1 cellular context compared by ENCODE assay signal in the genomic region with DNA sequence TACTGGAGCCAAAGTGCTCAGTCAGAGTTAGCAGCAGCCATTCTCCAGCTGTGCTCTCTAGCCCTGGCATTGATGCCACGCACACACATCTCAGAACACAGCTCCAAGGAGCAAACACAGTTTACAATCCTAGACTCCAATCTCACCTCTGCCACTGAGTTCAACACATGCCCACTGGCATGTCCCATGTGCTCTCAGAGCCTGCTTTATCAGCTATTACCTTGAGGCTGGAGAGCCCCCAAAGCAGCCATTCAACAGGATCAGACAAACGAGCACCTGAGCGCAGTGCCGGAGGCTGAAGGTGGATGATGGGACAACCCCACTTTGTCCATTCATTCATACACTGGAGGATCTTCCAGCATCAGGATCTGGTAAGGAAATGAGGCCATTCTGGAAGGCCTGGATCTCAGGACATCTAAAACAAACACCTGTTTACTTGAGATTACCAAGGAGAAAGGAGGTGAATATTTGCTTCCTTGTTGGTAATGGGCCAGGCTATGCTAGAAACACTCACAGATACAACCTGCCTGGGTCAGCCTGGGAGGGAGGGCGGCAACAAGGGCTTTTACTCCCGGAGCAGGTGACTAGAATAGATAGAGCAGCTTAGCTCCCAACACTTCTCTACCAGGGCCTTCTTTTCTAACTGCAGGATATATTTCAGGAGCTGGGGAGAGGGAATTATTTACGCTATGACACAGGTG.
TF ChIP-seq lines count a peak whose summit lies in the region.

No MANE protein-coding gene starts in this region.

TF ChIP-seq in WTC11, 78 proteins besides CTCF, POLR2A, EP300 and RAD21 (continued from another document):
- TF ChIP-seq, protein P1, sequence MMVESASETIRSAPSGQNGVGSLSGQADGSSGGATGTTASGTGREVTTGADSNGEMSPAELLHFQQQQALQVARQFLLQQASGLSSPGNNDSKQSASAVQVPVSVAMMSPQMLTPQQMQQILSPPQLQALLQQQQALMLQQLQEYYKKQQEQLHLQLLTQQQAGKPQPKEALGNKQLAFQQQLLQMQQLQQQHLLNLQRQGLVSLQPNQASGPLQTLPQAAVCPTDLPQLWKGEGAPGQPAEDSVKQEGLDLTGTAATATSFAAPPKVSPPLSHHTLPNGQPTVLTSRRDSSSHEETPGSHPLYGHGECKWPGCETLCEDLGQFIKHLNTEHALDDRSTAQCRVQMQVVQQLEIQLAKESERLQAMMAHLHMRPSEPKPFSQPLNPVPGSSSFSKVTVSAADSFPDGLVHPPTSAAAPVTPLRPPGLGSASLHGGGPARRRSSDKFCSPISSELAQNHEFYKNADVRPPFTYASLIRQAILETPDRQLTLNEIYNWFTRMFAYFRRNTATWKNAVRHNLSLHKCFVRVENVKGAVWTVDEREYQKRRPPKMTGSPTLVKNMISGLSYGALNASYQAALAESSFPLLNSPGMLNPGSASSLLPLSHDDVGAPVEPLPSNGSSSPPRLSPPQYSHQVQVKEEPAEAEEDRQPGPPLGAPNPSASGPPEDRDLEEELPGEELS (CRISPR knock-in tag; IDR thresholded peaks at IDR 0.05) = no peak
- no peak for TF ChIP-seq GTF2I (CRISPR knock-in tag; conservative IDR thresholded peaks at IDR 0.05)
